Comparison of ENCODE assay signal across 1 cellular context in the genomic region with DNA sequence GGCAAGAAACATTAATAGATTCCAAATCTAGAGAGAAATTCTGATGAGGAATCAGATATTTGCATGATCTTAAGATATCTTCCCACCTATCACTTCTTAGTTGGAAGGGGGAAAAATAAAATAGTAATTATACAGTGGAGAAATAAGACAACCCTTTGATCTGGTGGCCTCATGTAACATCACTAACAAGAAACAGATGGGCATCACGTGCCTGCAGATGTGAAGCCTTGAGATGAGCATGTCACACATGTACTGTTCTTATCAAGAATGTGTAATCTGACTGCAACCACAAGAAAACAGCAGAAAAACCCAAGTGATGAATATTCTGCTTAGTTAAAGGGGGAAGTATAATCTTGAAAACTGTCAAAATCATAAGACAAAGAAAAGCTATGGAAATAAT.
A peak's percentile ranks its signal among the peaks of the same experiment; 100 is the strongest.
TF ChIP-seq lines count a peak whose summit lies in the region.

No MANE protein-coding gene starts in this region.

TF ChIP-seq in K562, 482 proteins besides CTCF, POLR2A, EP300 and RAD21:
- TF ChIP-seq, protein P1, sequence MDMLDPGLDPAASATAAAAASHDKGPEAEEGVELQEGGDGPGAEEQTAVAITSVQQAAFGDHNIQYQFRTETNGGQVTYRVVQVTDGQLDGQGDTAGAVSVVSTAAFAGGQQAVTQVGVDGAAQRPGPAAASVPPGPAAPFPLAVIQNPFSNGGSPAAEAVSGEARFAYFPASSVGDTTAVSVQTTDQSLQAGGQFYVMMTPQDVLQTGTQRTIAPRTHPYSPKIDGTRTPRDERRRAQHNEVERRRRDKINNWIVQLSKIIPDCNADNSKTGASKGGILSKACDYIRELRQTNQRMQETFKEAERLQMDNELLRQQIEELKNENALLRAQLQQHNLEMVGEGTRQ (CRISPR knock-in tag; IDR thresholded peaks at IDR 0.05): peak; percentile 21; the same call in 1 of the 2 replicates
- TF ChIP-seq, protein P2, sequence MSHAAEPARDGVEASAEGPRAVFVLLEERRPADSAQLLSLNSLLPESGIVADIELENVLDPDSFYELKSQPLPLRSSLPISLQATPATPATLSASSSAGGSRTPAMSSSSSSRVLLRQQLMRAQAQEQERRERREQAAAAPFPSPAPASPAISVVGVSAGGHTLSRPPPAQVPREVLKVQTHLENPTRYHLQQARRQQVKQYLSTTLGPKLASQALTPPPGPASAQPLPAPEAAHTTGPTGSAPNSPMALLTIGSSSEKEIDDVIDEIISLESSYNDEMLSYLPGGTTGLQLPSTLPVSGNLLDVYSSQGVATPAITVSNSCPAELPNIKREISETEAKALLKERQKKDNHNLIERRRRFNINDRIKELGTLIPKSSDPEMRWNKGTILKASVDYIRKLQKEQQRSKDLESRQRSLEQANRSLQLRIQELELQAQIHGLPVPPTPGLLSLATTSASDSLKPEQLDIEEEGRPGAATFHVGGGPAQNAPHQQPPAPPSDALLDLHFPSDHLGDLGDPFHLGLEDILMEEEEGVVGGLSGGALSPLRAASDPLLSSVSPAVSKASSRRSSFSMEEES (CRISPR knock-in tag; IDR thresholded peaks at IDR 0.05): 0 out of 2 replicates have a peak, but pooled peaks have one; percentile 13
- TF ChIP-seq CC2D1A (IDR thresholded peaks at IDR 0.05): no peak
TF ChIP-seq in K562: peak in this region for 2.
